22 cellular contexts compared by ENCODE assay signal in the genomic region with DNA sequence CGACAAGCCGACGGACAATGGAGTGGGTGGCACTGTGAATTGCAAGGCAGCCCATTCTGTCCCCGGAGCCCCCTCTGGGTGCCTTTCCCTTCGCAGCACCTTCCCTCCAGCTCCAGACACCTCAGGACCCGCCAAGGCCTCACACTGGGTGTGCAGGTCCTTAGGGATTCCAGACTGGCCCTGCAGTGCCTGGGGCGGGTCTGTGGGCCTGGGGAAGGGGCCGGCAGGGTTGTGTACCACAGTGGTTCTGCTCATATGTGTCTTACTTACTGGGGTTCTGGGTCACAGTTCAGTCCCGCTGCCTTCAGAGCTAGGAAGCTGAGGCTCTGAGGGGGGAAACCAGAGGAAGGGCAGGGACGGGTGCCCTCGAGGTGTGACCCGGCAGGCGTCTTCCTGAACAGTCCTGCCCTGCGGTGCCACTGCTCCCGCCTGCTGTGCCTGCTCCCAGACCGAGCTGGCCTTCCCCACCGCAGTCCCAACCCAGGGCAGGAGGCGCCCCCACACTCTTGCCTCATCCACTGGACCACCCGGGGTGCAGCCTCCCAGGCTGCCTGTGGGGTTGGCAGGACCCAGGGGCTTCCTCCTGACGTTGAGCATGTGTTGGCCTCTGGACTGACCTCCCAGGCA.
"Had no signal": no experiment of that assay in that cellular context is flagged by ENCODE, and none has a peak within 500 bp of the region (broad histone marks: within the 10 kb centered on the region; RNA-seq: fewer than 3 reads in every experiment).

No MANE protein-coding gene starts in this region.

- H3K4me3 ChIP-seq: gastrocnemius medialis, mucosa of descending colon, sigmoid colon, smooth muscle cell, transverse colon had no signal

- H3K4me2 ChIP-seq: smooth muscle cell had no signal

- H3K27ac ChIP-seq: sigmoid colon had no signal

- H3K27me3 ChIP-seq: transverse colon had no signal

- ATAC-seq: gastrocnemius medialis; left colon; mucosa of descending colon; stimulated activated naive B cell treated with anti-CD40 and anti-IgM and Interleukin-4, amounts not matched to agents 10 μg/mL and 1 μg/mL and 100 μg/mL, for 72 hours; WTC11 had no signal

- H3K9me3 ChIP-seq: gastrocnemius medialis, mucosa of descending colon, sigmoid colon, transverse colon had no signal

- DNase-seq: activated CD8-positive, alpha-beta memory T cell treated with anti-CD3 and anti-CD28 coated beads for 24 hours; activated CD8-positive, alpha-beta memory T cell treated with anti-CD3 and anti-CD28 coated beads, Interleukin-2, amount 50 U/mL, for 4 hours; activated naive CD4-positive, alpha-beta T cell; activated T-cell treated with anti-CD3 and anti-CD28 coated beads, Interleukin-2, amount 50 U/mL, for 24 hours; effector memory CD4-positive, alpha-beta T cell; gastrocnemius medialis; head of caudate nucleus; left colon; mesendoderm; nephron progenitor cell; nucleus accumbens; sigmoid colon; stimulated activated CD4-positive, alpha-beta T cell treated with anti-CD3 and anti-CD28 coated beads, Interleukin-15, amount 100 ng/mL, for 24 hours; stimulated activated naive B cell treated with anti-CD40 and anti-IgM and Interleukin-4, amounts not matched to agents 10 μg/mL and 1 μg/mL and 100 μg/mL, for 72 hours; T-helper 9 cell; transverse colon had no signal

- FAIRE-seq: astrocyte, colon, islet of Langerhans had no signal

- H3K36me3 ChIP-seq: gastrocnemius medialis, sigmoid colon, transverse colon had no signal
